Comparison of ENCODE assay signal across 18 cellular contexts in the genomic region with DNA sequence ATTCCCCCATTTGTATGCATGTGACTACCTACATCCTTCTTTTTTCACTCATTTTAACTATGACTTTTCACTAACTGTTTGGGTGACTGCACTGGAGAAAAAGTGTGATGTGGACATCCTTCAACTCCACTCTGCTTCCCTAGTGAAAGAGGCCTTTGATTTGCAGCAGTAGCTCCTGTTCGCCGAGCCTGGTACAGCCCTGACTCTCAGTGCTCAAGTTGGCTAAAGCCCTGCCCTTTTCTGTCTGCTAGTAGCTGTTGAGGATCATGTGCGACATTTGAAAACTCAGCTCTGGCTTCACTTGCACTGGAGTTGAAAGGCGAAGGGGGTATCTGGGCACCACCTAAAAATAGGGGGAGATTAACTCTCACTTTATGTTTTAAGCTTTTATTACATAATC. TPM values are rescaled to one million over a fixed set of nuclear protein-coding genes. Genes with fewer than 3 reads are reported as not detected.
DNase-seq lines count a peak whose midpoint lies in the region; ATAC-seq and TF ChIP-seq lines count a peak whose summit lies in the region.
"Had no signal": no experiment of that assay in that cellular context is flagged by ENCODE, and none has a peak within 500 bp of the region (broad histone marks: within the 10 kb centered on the region; RNA-seq: fewer than 3 reads in every experiment).

No MANE protein-coding gene starts in this region.

- H3K27me3 ChIP-seq in left ventricle myocardium inferior (ENCODE audit: low read depth), result no peaks in the 10 kb centered on the region
- no peaks in the 10 kb centered on the region for H3K27me3 ChIP-seq in layer of hippocampus (ENCODE audit: control insufficient read depth, insufficient read depth, low read length)
- H3K27me3 ChIP-seq in psoas muscle (ENCODE audit: insufficient read depth in 3 of 3, low read length in 2 of 3), result no peaks in the 10 kb centered on the region
- H3K27me3 ChIP-seq in tibial artery, result no peaks in the 10 kb centered on the region
- H3K27me3 ChIP-seq: BLaER1, MG63 had no signal

- WGBS in psoas muscle, 3 donors, result 53 to 80% (median 65%) methylated on average over 4 of the region's 4 CpGs

- ATAC-seq in left ventricle myocardium superior (no peak), psoas muscle (no peak), GM18868 (IDR thresholded peaks at IDR 0.05; ENCODE audit: unreplicated experiment) (no peak)

- intact Hi-C loops in left ventricle myocardium inferior (cut with micrococcal nuclease) (no loop called here), left ventricle myocardium superior (cut with micrococcal nuclease) (no loop called here), psoas muscle (cut with DNase I) (no loop called here), tibial artery (cut with DNase I; ENCODE audit: low total_unique reads) (no loop called here)

- TF ChIP-seq CTCF in left ventricle myocardium inferior (IDR thresholded peaks at IDR 0.05; ENCODE audit: borderline replicate concordance) (no peak), psoas muscle (IDR thresholded peaks at IDR 0.05) (no peak), tibial artery (IDR thresholded peaks at IDR 0.05) (no peak)

- H3K4me3 ChIP-seq in left ventricle myocardium inferior, result no peak overlapping the region
- H3K4me3 ChIP-seq in psoas muscle, result no peak overlapping the region
- no peak overlapping the region for H3K4me3 ChIP-seq in tibial artery
- H3K4me3 ChIP-seq: BLaER1, MG63 had no signal

- H3K4me1 ChIP-seq in left ventricle myocardium inferior, result peaks cover 52% of the 10 kb centered on the region
- H3K4me1 ChIP-seq in psoas muscle, result peaks cover 39% of the 10 kb centered on the region
- H3K4me1 ChIP-seq in tibial artery, result peaks cover 7 to 92% (median 46%) of the 10 kb centered on the region in 4 donors

- H3K27ac ChIP-seq in left ventricle myocardium inferior (replicated peaks), result peak overlapping the region; percentile 50
- peak overlapping the region; percentile 90 for H3K27ac ChIP-seq in layer of hippocampus (ENCODE audit: low read depth, low read length)
- H3K27ac ChIP-seq in psoas muscle, result peak overlapping the region; percentile 54
- H3K27ac ChIP-seq in tibial artery, result peak overlapping the region; percentile 43 to 55
- H3K27ac ChIP-seq: 22Rv1, BLaER1 had no signal

- H3K9me3 ChIP-seq in left ventricle myocardium inferior (replicated peaks) (no peaks in the 10 kb centered on the region), psoas muscle (no peaks in the 10 kb centered on the region), tibial artery (no peaks in the 10 kb centered on the region)
- H3K9me3 ChIP-seq: BLaER1, MG63 had no signal

- H3K36me3 ChIP-seq in left ventricle myocardium inferior, result no peaks in the 10 kb centered on the region
- no peaks in the 10 kb centered on the region for H3K36me3 ChIP-seq in psoas muscle (ENCODE audit: insufficient read depth in 1 of 2, low read depth in 1 of 2)
- H3K36me3 ChIP-seq in tibial artery, result no peaks in the 10 kb centered on the region
- H3K36me3 ChIP-seq: BLaER1, MG63 had no signal

- DNase-seq in left ventricle myocardium inferior, result no peak
- no peak for DNase-seq in left ventricle myocardium superior
- DNase-seq in psoas muscle, result no peak
- DNase-seq in tibial artery, result no peak
- no peak for DNase-seq in ecto neural progenitor cell (ENCODE audit: low spot score)
- DNase-seq in NCI-H2029 (lab: John Stamatoyannopoulos, UW), result no peak
- DNase-seq: CD8-positive, alpha-beta memory T cell; GF-D8; MG63; NCI-H1092 treated with DMSO at 0.1 percent for 48 hours; NCI-H1694; NCI-H69; NK-92 treated with Interleukin-12 subunit alpha and Interleukin-12 subunit beta, amount 100 ng/mL, for 24 hours; OCI-M1 had no signal

RNA-seq across cellular contexts. Expression of a gene that starts 42.1 kb away (rescaled TPM):
- 19.1 TPM for total RNA-seq in left ventricle myocardium inferior
- total RNA-seq in left ventricle myocardium superior, result 16.1 TPM
- total RNA-seq in psoas muscle, result 10 to 100 TPM; 10.7 to 67.1 (median 23.4) TPM
- 10 to 100 TPM in 2 of 3 donors, 1 to 10 TPM in 1; 7.0 to 43.8 (median 31.4) TPM for polyA plus RNA-seq in psoas muscle
- total RNA-seq: CD8-positive, alpha-beta memory T cell had no signal
- polyA plus RNA-seq: CD8-positive, alpha-beta memory T cell had no signal
